11 cellular contexts compared by ENCODE assay signal in genomic region chr14:75070383-75070782, GRCh38. TPM values are rescaled to one million over a fixed set of nuclear protein-coding genes. Genes with fewer than 3 reads are reported as not detected.
A peak's percentile ranks its signal among the peaks of the same experiment; 100 is the strongest.
DNase-seq lines count a peak whose midpoint lies in the region; ATAC-seq, FAIRE-seq and TF ChIP-seq lines count a peak whose summit lies in the region.
"Had no signal": no experiment of that assay in that cellular context is flagged by ENCODE, and none has a peak within 500 bp of the region (broad histone marks: within the 10 kb centered on the region; RNA-seq: fewer than 3 reads in every experiment).

No MANE protein-coding gene starts in this region.

- H3K18ac ChIP-seq in H1 (ENCODE audit: extremely low read depth, low read length): no peak overlapping the region

- no peak overlapping the region for H2BK5ac ChIP-seq in H1 (ENCODE audit: low read depth, low read length)

- no peaks in the 10 kb centered on the region for H3K36me3 Mint-ChIP-seq in activated naive CD4-positive, alpha-beta T cell treated with anti-CD3 and anti-CD28 coated beads for 36 hours (ENCODE audit: low read depth)
- no peaks in the 10 kb centered on the region for H3K36me3 Mint-ChIP-seq in type B pancreatic cell

- peak overlapping the region; percentile 60 to 83; a peak in 2 of 4 replicates for H3K4me2 ChIP-seq in H1 (ENCODE audit: insufficient read depth in 1 of 2, low read depth in 2 of 2, low read length in 2 of 2)

- no peak overlapping the region for H3K23ac ChIP-seq in H1 (ENCODE audit: insufficient read length)

- H3K9ac ChIP-seq in H1 (replicated peaks in 1 of 4; ENCODE audit: extremely low read depth in 1 of 4, low read depth in 3 of 4, low read length in 3 of 4): no peak overlapping the region; a peak in 1 of 7 replicates

- H2BK15ac ChIP-seq in H1 (ENCODE audit: low read length): no peak overlapping the region

- peaks cover 5% of the 10 kb centered on the region for H3K23me2 ChIP-seq in H1 (ENCODE audit: low read depth, low read length)

- no peaks in the 10 kb centered on the region for H3K27me3 Mint-ChIP-seq in activated naive CD4-positive, alpha-beta T cell treated with anti-CD3 and anti-CD28 coated beads for 36 hours (ENCODE audit: low read depth)
- no peaks in the 10 kb centered on the region for H3K27me3 Mint-ChIP-seq in type B pancreatic cell
- H3K27me3 Mint-ChIP-seq: effector memory CD8-positive, alpha-beta T cell had no signal

- H2AK5ac ChIP-seq in H1 (ENCODE audit: low read depth, low read length): no peak overlapping the region

- CTCF ChIA-PET in activated naive CD4-positive, alpha-beta T cell treated with anti-CD3 and anti-CD28 coated beads for 36 hours (lab: Charles Lee): interaction anchor here (0.5 to 0.9 kb wide), 2 partner anchors 9 to 244 kb away, joined by 3 read pairs; no protein-coding TSS in a partner anchor
- CTCF ChIA-PET in H1 (lab: Charles Lee; ENCODE audit: partially characterized antibody): interaction anchor here (0.9 to 5.6 kb wide), 4 partner anchors 8 to 90 kb away, joined by 3 to 39 read pairs (median 8); no protein-coding TSS in a partner anchor

- H3K27ac ChIP-seq in H1 (ENCODE audit: low read depth, low read length): no peak overlapping the region

- H3K27ac Mint-ChIP-seq in activated naive CD4-positive, alpha-beta T cell treated with anti-CD3 and anti-CD28 coated beads for 36 hours: no peak overlapping the region
- peak overlapping the region; percentile 96 for H3K27ac Mint-ChIP-seq in type B pancreatic cell
- H3K27ac Mint-ChIP-seq: effector memory CD8-positive, alpha-beta T cell had no signal

- H3K56ac ChIP-seq in H1 (replicated peaks; ENCODE audit: insufficient read length, low read depth, low read length): no peak overlapping the region

- no peak for TF ChIP-seq EP300 in H1 (IDR thresholded peaks at IDR 0.05; ENCODE audit: borderline replicate concordance in 1 of 2, low read depth in 2 of 2, low read length in 2 of 2)

- TF ChIP-seq CTCF in H1 (IDR thresholded peaks at IDR 0.05; ENCODE audit: control extremely low read depth in 1 of 3, insufficient read depth in 1 of 3, low read depth in 1 of 3, low read length in 3 of 3) (no peak), type B pancreatic cell (conservative IDR thresholded peaks at IDR 0.05) (no peak), GM10266 (IDR thresholded peaks at IDR 0.05; ENCODE audit: control insufficient read depth, insufficient read depth, low read depth, missing control alignments) (no peak)

- no peak overlapping the region for H2BK20ac ChIP-seq in H1 (ENCODE audit: low read length)

- no peak for FAIRE-seq in H1 (lab: Jason Lieb, UNC)

- H3K4me3 ChIP-seq in H1 (ENCODE audit: extremely low read depth in 1 of 4, insufficient read depth in 2 of 4, low read depth in 3 of 4, low read length in 4 of 4): peak overlapping the region in 2 of 4 experiments; percentile 70 to 80; a peak in 3 of 8 replicates

- peaks cover 0 to 3% (median under 1%) of the 10 kb centered on the region in 4 experiments; a peak in 2 of 7 replicates for H3K4me1 ChIP-seq in H1 (replicated peaks in 1 of 4; ENCODE audit: control insufficient read depth in 3 of 4, insufficient read depth in 4 of 4, low read length in 3 of 4)

- H3K4ac ChIP-seq in H1 (replicated peaks; ENCODE audit: insufficient read length, low read depth, low read length): no peak overlapping the region

- H3K9me3 Mint-ChIP-seq in activated naive CD4-positive, alpha-beta T cell treated with anti-CD3 and anti-CD28 coated beads for 36 hours: no peaks in the 10 kb centered on the region
- H3K9me3 Mint-ChIP-seq in type B pancreatic cell: no peaks in the 10 kb centered on the region
- H3K9me3 Mint-ChIP-seq: effector memory CD8-positive, alpha-beta T cell had no signal

- peak overlapping the region; percentile 11 for H3K4me3 Mint-ChIP-seq in activated naive CD4-positive, alpha-beta T cell treated with anti-CD3 and anti-CD28 coated beads for 36 hours
- no peak overlapping the region for H3K4me3 Mint-ChIP-seq in type B pancreatic cell
- H3K4me3 Mint-ChIP-seq: effector memory CD8-positive, alpha-beta T cell had no signal

- no peaks in the 10 kb centered on the region for H3K36me3 ChIP-seq in H1 (ENCODE audit: control insufficient read depth in 2 of 4, insufficient read depth in 4 of 4, low read length in 3 of 4)

- H2BK12ac ChIP-seq in H1 (ENCODE audit: low read depth, low read length): no peak overlapping the region

- H2BK120ac ChIP-seq in H1 (replicated peaks; ENCODE audit: low read depth, low read length): no peak overlapping the region

- H3K79me1 ChIP-seq in H1 (ENCODE audit: low read depth, low read length): peaks cover 2% of the 10 kb centered on the region

- TF ChIP-seq POLR2A in H1 (IDR thresholded peaks at IDR 0.05; ENCODE audit: control extremely low read depth in 1 of 2, low read depth in 2 of 2, low read length in 2 of 2): no peak

- peaks cover 2% of the 10 kb centered on the region for H3K4me1 Mint-ChIP-seq in activated naive CD4-positive, alpha-beta T cell treated with anti-CD3 and anti-CD28 coated beads for 36 hours (ENCODE audit: low read depth)
- H3K4me1 Mint-ChIP-seq in type B pancreatic cell (ENCODE audit: unreplicated experiment): peaks cover 10% of the 10 kb centered on the region

- no peak overlapping the region for H3K14ac ChIP-seq in H1 (ENCODE audit: insufficient read length)

- no peak overlapping the region for H4K5ac ChIP-seq in H1 (ENCODE audit: insufficient read length, low read depth, low read length)

- no peak for DNase-seq in activated naive CD4-positive, alpha-beta T cell treated with anti-CD3 and anti-CD28 coated beads for 36 hours
- DNase-seq in activated naive CD4-positive, alpha-beta T cell (lab: John Stamatoyannopoulos, UW): no peak
- DNase-seq in H1 (ENCODE audit: low read depth in 1 of 2, low spot score in 2 of 2): no peak
- peak; percentile 54 for DNase-seq in mucosa of gallbladder (ENCODE audit: low spot score)
- DNase-seq in type B pancreatic cell (ENCODE audit: extremely low spot score, unreplicated experiment): no peak
- DNase-seq in GM10266 (ENCODE audit: extremely low spot score): no peak
- DNase-seq: ACHN; activated naive CD4-positive, alpha-beta T cell treated with anti-CD3 and anti-CD28 coated beads, Interleukin-2, amount 50 U/mL, for 16 hours; effector memory CD8-positive, alpha-beta T cell had no signal

- peaks cover 0 to 11% of the 10 kb centered on the region in 2 experiments; a peak in 2 of 4 replicates for H3K79me2 ChIP-seq in H1 (ENCODE audit: control insufficient read depth in 1 of 2, insufficient read depth in 2 of 2, low read length in 2 of 2)

- H3K27me3 ChIP-seq in H1 (replicated peaks in 1 of 4; ENCODE audit: control insufficient read depth in 3 of 4, extremely low read depth in 1 of 4, insufficient read depth in 3 of 4, low read length in 3 of 4): no peaks in the 10 kb centered on the region

- TF ChIP-seq RAD21 in H1 (IDR thresholded peaks at IDR 0.05 in 1 of 2, conservative IDR thresholded peaks at IDR 0.05 in 1 of 2; ENCODE audit: low read depth in 2 of 2, low read length in 2 of 2): no peak

- intact Hi-C loops in activated naive CD4-positive, alpha-beta T cell treated with anti-CD3 and anti-CD28 coated beads for 36 hours (cut with micrococcal nuclease): no loop called here

- H4K8ac ChIP-seq in H1 (ENCODE audit: extremely low read depth, insufficient read depth, low read length): no peak overlapping the region

- H4K20me1 ChIP-seq in H1 (replicated peaks in 1 of 2; ENCODE audit: control insufficient read depth in 1 of 2, insufficient read depth in 2 of 2, low read length in 2 of 2): no peaks in the 10 kb centered on the region

- POLR2A ChIA-PET in H1 (lab: Charles Lee; ENCODE audit: partially characterized antibody): interaction anchor here (0.9 to 3.3 kb wide), 7 partner anchors 9 to 137 kb away, joined by 3 to 22 read pairs (median 4); partner anchors contain the start of gene NEK9

- 86% methylated on average over 9 of the region's 9 CpGs; no CpG with 5 or more reads in 1 of the 2 experiments for WGBS in H1 (ENCODE audit: extremely low coverage in 1 of 2, insufficient coverage in 1 of 2, insufficient read length in 1 of 2, insufficient replicate concordance in 2 of 2, low coverage in 1 of 2, low lambda C conversion rate in 2 of 2, missing lambda C conversion rate in 1 of 2), 2 experiments

- ATAC-seq in HG02759 (IDR thresholded peaks at IDR 0.05; ENCODE audit: unreplicated experiment): no peak
- no peak for ATAC-seq in GM21737 (IDR thresholded peaks at IDR 0.05; ENCODE audit: unreplicated experiment)
- ATAC-seq: effector memory CD8-positive, alpha-beta T cell had no signal

- H2AFZ ChIP-seq in H1 (ENCODE audit: low read length): 0 out of 2 replicates have a peak overlapping the region, but pooled peaks have one; percentile 9

- H3K9me3 ChIP-seq in H1 (ENCODE audit: insufficient read depth in 2 of 2, low read depth in 1 of 2, low read length in 1 of 2): no peaks in the 10 kb centered on the region

- no peak overlapping the region for H4K91ac ChIP-seq in H1 (replicated peaks; ENCODE audit: insufficient read length, low read length)

RNA-seq across cellular contexts. Expression of gene ZC2HC1C, which starts 0.9 kb away (rescaled TPM):
- under 1 TPM; 0.64 to 0.86 TPM for total RNA-seq in activated naive CD4-positive, alpha-beta T cell treated with anti-CD3 and anti-CD28 coated beads for 36 hours
- total RNA-seq in H1 (2021; fragmentation: NEBNext Ultra II Directional; extraction: Animal tissue kit (Norgen Biotek cat#: 25700)): 1.2 and 1.7 TPM in 2 replicates
- 0.57 and 0.72 TPM in 2 replicates for polyA plus RNA-seq in H1 (2011; rRNA removed)
- 0.44 TPM for polyA plus RNA-seq in H1 (2011; cell fraction: cytosol; rRNA removed)
- polyA plus RNA-seq in H1 (2011; cell fraction: nucleus; rRNA removed): 0.86 TPM
- polyA plus RNA-seq in H1 (2012, experiment 1 of 2): 1.4 to 2.4 TPM (median 1.8 TPM) in 4 replicates
- 0.92 TPM for polyA plus RNA-seq in H1 (2012, experiment 2 of 2)
- 0.97 TPM for polyA plus RNA-seq in H1 (2013, experiment 1 of 2)
- polyA plus RNA-seq in H1 (2013, experiment 2 of 2): 1.3 TPM
- 0.73 and 0.76 TPM in 2 replicates for polyA minus RNA-seq in H1 (2011; rRNA and poly(A)+ RNA removed)
- polyA minus RNA-seq in H1 (2011; cell fraction: cytosol; rRNA and poly(A)+ RNA removed): 1.5 TPM
- 1.3 TPM for polyA minus RNA-seq in H1 (2011; cell fraction: nucleus; rRNA and poly(A)+ RNA removed)
- 3.9 TPM for total RNA-seq in mucosa of gallbladder
- total RNA-seq in type B pancreatic cell (ENCODE audit: low replicate concordance): 3.7 and 4.7 TPM in 2 replicates

RNA-seq across cellular contexts. Expression of gene ACYP1, which starts 6.6 kb away (rescaled TPM):
- total RNA-seq in activated naive CD4-positive, alpha-beta T cell treated with anti-CD3 and anti-CD28 coated beads for 36 hours: 10 to 100 TPM; 46.3 to 50.5 TPM
- total RNA-seq in H1 (2021; fragmentation: NEBNext Ultra II Directional; extraction: Animal tissue kit (Norgen Biotek cat#: 25700)): 17.7 and 24.8 TPM in 2 replicates
- polyA plus RNA-seq in H1 (2011; rRNA removed): 14.5 and 22.3 TPM in 2 replicates
- polyA plus RNA-seq in H1 (2011; cell fraction: cytosol; rRNA removed): 38.8 TPM
- polyA plus RNA-seq in H1 (2011; cell fraction: nucleus; rRNA removed): 5.8 TPM
- 26.2 to 56.4 TPM (median 30.8 TPM) in 4 replicates for polyA plus RNA-seq in H1 (2012, experiment 1 of 2)
- polyA plus RNA-seq in H1 (2012, experiment 2 of 2): 7.2 TPM
- polyA plus RNA-seq in H1 (2013, experiment 1 of 2): 36.1 TPM
- polyA plus RNA-seq in H1 (2013, experiment 2 of 2): 26.5 TPM
- 5.4 and 7.8 TPM in 2 replicates for polyA minus RNA-seq in H1 (2011; rRNA and poly(A)+ RNA removed)
- 8.2 TPM for polyA minus RNA-seq in H1 (2011; cell fraction: cytosol; rRNA and poly(A)+ RNA removed)
- 11.3 TPM for polyA minus RNA-seq in H1 (2011; cell fraction: nucleus; rRNA and poly(A)+ RNA removed)
- total RNA-seq in mucosa of gallbladder (16.5 TPM), type B pancreatic cell (ENCODE audit: low replicate concordance) (12.9 and 20.7 TPM in 2 replicates)

RNA-seq across cellular contexts. Expression of gene MLH3, which starts 19.1 kb away (rescaled TPM):
- 10 to 100 TPM; 17.3 to 18.5 TPM for total RNA-seq in activated naive CD4-positive, alpha-beta T cell treated with anti-CD3 and anti-CD28 coated beads for 36 hours
- total RNA-seq in H1 (2021; fragmentation: NEBNext Ultra II Directional; extraction: Animal tissue kit (Norgen Biotek cat#: 25700)): 19.1 and 20.1 TPM in 2 replicates
- 5.0 and 9.3 TPM in 2 replicates for polyA plus RNA-seq in H1 (2011; rRNA removed)
- 9.3 TPM for polyA plus RNA-seq in H1 (2011; cell fraction: cytosol; rRNA removed)
- 16.9 TPM for polyA plus RNA-seq in H1 (2011; cell fraction: nucleus; rRNA removed)
- polyA plus RNA-seq in H1 (2012, experiment 1 of 2): 12.4 to 14.4 TPM (median 13.4 TPM) in 4 replicates
- polyA plus RNA-seq in H1 (2012, experiment 2 of 2): 0.34 TPM
- 6.6 TPM for polyA plus RNA-seq in H1 (2013, experiment 1 of 2)
- 6.4 TPM for polyA plus RNA-seq in H1 (2013, experiment 2 of 2)
- 27.9 and 40.3 TPM in 2 replicates for polyA minus RNA-seq in H1 (2011; rRNA and poly(A)+ RNA removed)
- polyA minus RNA-seq in H1 (2011; cell fraction: cytosol; rRNA and poly(A)+ RNA removed): 11.4 TPM
- 27.9 TPM for polyA minus RNA-seq in H1 (2011; cell fraction: nucleus; rRNA and poly(A)+ RNA removed)
- 33.2 TPM for total RNA-seq in mucosa of gallbladder
- 19.3 and 28.5 TPM in 2 replicates for total RNA-seq in type B pancreatic cell (ENCODE audit: low replicate concordance)

RNA-seq across cellular contexts. Expression of gene NEK9, which starts 56.5 kb away (rescaled TPM):
- 10 to 100 TPM; 53.5 to 55.6 TPM for total RNA-seq in activated naive CD4-positive, alpha-beta T cell treated with anti-CD3 and anti-CD28 coated beads for 36 hours
- 39.5 and 43.6 TPM in 2 replicates for total RNA-seq in H1 (2021; fragmentation: NEBNext Ultra II Directional; extraction: Animal tissue kit (Norgen Biotek cat#: 25700))
- 16.0 and 28.0 TPM in 2 replicates for polyA plus RNA-seq in H1 (2011; rRNA removed)
- 25.0 TPM for polyA plus RNA-seq in H1 (2011; cell fraction: cytosol; rRNA removed)
- polyA plus RNA-seq in H1 (2011; cell fraction: nucleus; rRNA removed): 44.9 TPM
- polyA plus RNA-seq in H1 (2012, experiment 1 of 2): 30.0 to 39.2 TPM (median 31.7 TPM) in 4 replicates
- 1.8 TPM for polyA plus RNA-seq in H1 (2012, experiment 2 of 2)
- 16.0 TPM for polyA plus RNA-seq in H1 (2013, experiment 1 of 2)
- 15.4 TPM for polyA plus RNA-seq in H1 (2013, experiment 2 of 2)
- polyA minus RNA-seq in H1 (2011; rRNA and poly(A)+ RNA removed): 36.4 and 45.8 TPM in 2 replicates
- polyA minus RNA-seq in H1 (2011; cell fraction: cytosol; rRNA and poly(A)+ RNA removed): 23.2 TPM
- 50.6 TPM for polyA minus RNA-seq in H1 (2011; cell fraction: nucleus; rRNA and poly(A)+ RNA removed)
- total RNA-seq in mucosa of gallbladder (119 TPM), type B pancreatic cell (ENCODE audit: low replicate concordance) (81.3 and 117 TPM in 2 replicates)
